In genomic region chr17:39916918-39917317, GRCh38 we compare ENCODE assay signal across 16 cellular contexts. TPM values are rescaled to one million over a fixed set of nuclear protein-coding genes. Genes with fewer than 3 reads are reported as not detected.
DNase-seq lines count a peak whose midpoint lies in the region; ATAC-seq and TF ChIP-seq lines count a peak whose summit lies in the region.
"Had no signal": no experiment of that assay in that cellular context is flagged by ENCODE, and none has a peak within 500 bp of the region (broad histone marks: within the 10 kb centered on the region; RNA-seq: fewer than 3 reads in every experiment).

No MANE protein-coding gene starts in this region.

- peak overlapping the region; percentile 6 to 9 for H3K27ac Mint-ChIP-seq in activated naive CD4-positive, alpha-beta T cell treated with anti-CD3 and anti-CD28 coated beads, Interleukin-2, amount 50 U/mL, for 72 hours
- no peak overlapping the region for H3K27ac Mint-ChIP-seq in activated naive CD4-positive, alpha-beta T cell treated with anti-CD3 and anti-CD28 coated beads for 36 hours
- peak overlapping the region; percentile 3 for H3K27ac Mint-ChIP-seq in activated CD8-positive, alpha-beta T cell treated with anti-CD3 and anti-CD28 coated beads for 36 hours
- no peak overlapping the region for H3K27ac Mint-ChIP-seq in type B pancreatic cell

- no peak for ATAC-seq in activated naive CD4-positive, alpha-beta T cell treated with anti-CD3 and anti-CD28 coated beads, Interleukin-2, amount 50 U/mL, for 72 hours
- ATAC-seq in activated CD8-positive, alpha-beta T cell treated with anti-CD3 and anti-CD28 coated beads for 36 hours, result no peak
- ATAC-seq in HG02852 (IDR thresholded peaks at IDR 0.05; ENCODE audit: unreplicated experiment), result no peak
- ATAC-seq: activated CD4-positive, CD25-positive, alpha-beta regulatory T cell treated with anti-CD3 and anti-CD28 coated beads, Interleukin-2, amount 50 U/mL, for 24 hours had no signal

- no peak for DNase-seq in activated naive CD4-positive, alpha-beta T cell treated with anti-CD3 and anti-CD28 coated beads, Interleukin-2, amount 50 U/mL, for 72 hours (ENCODE audit: low spot score in 2 of 2)
- no peak for DNase-seq in activated naive CD4-positive, alpha-beta T cell treated with anti-CD3 and anti-CD28 coated beads for 36 hours
- DNase-seq in activated CD8-positive, alpha-beta T cell treated with anti-CD3 and anti-CD28 coated beads for 36 hours, result no peak
- peak; percentile 35 for DNase-seq in iPS-NIHi11 (ENCODE audit: low spot score)
- DNase-seq in type B pancreatic cell (ENCODE audit: extremely low spot score, unreplicated experiment), result no peak
- DNase-seq in hippocampal formation (lab: John Stamatoyannopoulos, UW), result no peak
- DNase-seq in kidney tubule cell (ENCODE audit: low spot score), result no peak
- DNase-seq: amygdala, KG1, NCI-H226, SHP77 treated with DMSO at 0.1 percent for 48 hours had no signal

- CTCF ChIA-PET in activated naive CD4-positive, alpha-beta T cell treated with anti-CD3 and anti-CD28 coated beads for 36 hours (lab: Charles Lee), result interaction anchor here (0.7 kb wide), 1 partner anchor 9 kb away, joined by 3 read pairs; no protein-coding TSS in a partner anchor
- CTCF ChIA-PET in activated CD8-positive, alpha-beta T cell treated with anti-CD3 and anti-CD28 coated beads for 36 hours (lab: Charles Lee), result interaction anchor here (0.7 kb wide), 1 partner anchor 9 kb away, joined by 5 read pairs; no protein-coding TSS in a partner anchor

- H3K9me3 Mint-ChIP-seq in activated naive CD4-positive, alpha-beta T cell treated with anti-CD3 and anti-CD28 coated beads, Interleukin-2, amount 50 U/mL, for 72 hours, result no peaks in the 10 kb centered on the region
- H3K9me3 Mint-ChIP-seq in activated naive CD4-positive, alpha-beta T cell treated with anti-CD3 and anti-CD28 coated beads for 36 hours, result no peaks in the 10 kb centered on the region
- H3K9me3 Mint-ChIP-seq in activated CD8-positive, alpha-beta T cell treated with anti-CD3 and anti-CD28 coated beads for 36 hours, result no peaks in the 10 kb centered on the region
- no peaks in the 10 kb centered on the region for H3K9me3 Mint-ChIP-seq in type B pancreatic cell
- H3K9me3 Mint-ChIP-seq: CD14-positive monocyte had no signal

- peaks cover 39% of the 10 kb centered on the region for H3K4me1 Mint-ChIP-seq in activated naive CD4-positive, alpha-beta T cell treated with anti-CD3 and anti-CD28 coated beads for 36 hours (ENCODE audit: low read depth)
- peaks cover 54% of the 10 kb centered on the region for H3K4me1 Mint-ChIP-seq in activated CD8-positive, alpha-beta T cell treated with anti-CD3 and anti-CD28 coated beads for 36 hours (ENCODE audit: low read depth)
- H3K4me1 Mint-ChIP-seq in type B pancreatic cell (ENCODE audit: unreplicated experiment), result peaks cover 11% of the 10 kb centered on the region

- peaks cover 10 to 23% of the 10 kb centered on the region in 2 donors for H3K36me3 Mint-ChIP-seq in activated naive CD4-positive, alpha-beta T cell treated with anti-CD3 and anti-CD28 coated beads, Interleukin-2, amount 50 U/mL, for 72 hours
- H3K36me3 Mint-ChIP-seq in activated naive CD4-positive, alpha-beta T cell treated with anti-CD3 and anti-CD28 coated beads for 36 hours (ENCODE audit: low read depth), result peaks cover 27% of the 10 kb centered on the region
- H3K36me3 Mint-ChIP-seq in activated CD8-positive, alpha-beta T cell treated with anti-CD3 and anti-CD28 coated beads for 36 hours (ENCODE audit: low read depth), result peaks cover 64% of the 10 kb centered on the region
- H3K36me3 Mint-ChIP-seq in type B pancreatic cell, result peaks cover 31% of the 10 kb centered on the region

- no peak overlapping the region for H3K4me3 Mint-ChIP-seq in activated naive CD4-positive, alpha-beta T cell treated with anti-CD3 and anti-CD28 coated beads for 36 hours
- no peak overlapping the region for H3K4me3 Mint-ChIP-seq in activated CD8-positive, alpha-beta T cell treated with anti-CD3 and anti-CD28 coated beads for 36 hours
- H3K4me3 Mint-ChIP-seq in type B pancreatic cell, result no peak overlapping the region
- H3K4me3 Mint-ChIP-seq: CD14-positive monocyte had no signal

- intact Hi-C loops in activated naive CD4-positive, alpha-beta T cell treated with anti-CD3 and anti-CD28 coated beads for 36 hours (cut with micrococcal nuclease), result no loop called here
- intact Hi-C loops in activated CD8-positive, alpha-beta T cell treated with anti-CD3 and anti-CD28 coated beads for 36 hours (cut with micrococcal nuclease), result no loop called here

- TF ChIP-seq CTCF in activated CD8-positive, alpha-beta T cell treated with anti-CD3 and anti-CD28 coated beads for 36 hours (IDR thresholded peaks at IDR 0.05), result no peak
- TF ChIP-seq CTCF in type B pancreatic cell (conservative IDR thresholded peaks at IDR 0.05), result peak; percentile 40

- no peaks in the 10 kb centered on the region for H3K27me3 Mint-ChIP-seq in activated naive CD4-positive, alpha-beta T cell treated with anti-CD3 and anti-CD28 coated beads for 36 hours (ENCODE audit: low read depth)
- no peaks in the 10 kb centered on the region for H3K27me3 Mint-ChIP-seq in activated CD8-positive, alpha-beta T cell treated with anti-CD3 and anti-CD28 coated beads for 36 hours
- H3K27me3 Mint-ChIP-seq in type B pancreatic cell, result no peaks in the 10 kb centered on the region

- POLR2A ChIA-PET in activated CD8-positive, alpha-beta T cell treated with anti-CD3 and anti-CD28 coated beads for 36 hours (lab: Charles Lee), result interaction anchor here (2.2 kb wide), 1 partner anchor 10 kb away, joined by 7 read pairs; the partner anchor contains the start of genes LRRC3C and ORMDL3

RNA-seq across cellular contexts. Expression of gene GSDMB, which starts 1.5 kb away (rescaled TPM):
- 10 to 100 TPM; 33.2 to 49.8 TPM for total RNA-seq in activated naive CD4-positive, alpha-beta T cell treated with anti-CD3 and anti-CD28 coated beads, Interleukin-2, amount 50 U/mL, for 72 hours
- 10 to 100 TPM; 22.2 to 25.5 TPM for total RNA-seq in activated naive CD4-positive, alpha-beta T cell treated with anti-CD3 and anti-CD28 coated beads for 36 hours
- 10 to 100 TPM; 26.9 to 32.5 TPM for total RNA-seq in activated CD8-positive, alpha-beta T cell treated with anti-CD3 and anti-CD28 coated beads for 36 hours
- total RNA-seq in type B pancreatic cell (ENCODE audit: low replicate concordance), result 15.8 and 16.4 TPM in 2 replicates

RNA-seq across cellular contexts. Expression of gene ORMDL3, which starts 10.5 kb away (rescaled TPM):
- 10 to 100 TPM; 52.6 to 76.6 TPM for total RNA-seq in activated naive CD4-positive, alpha-beta T cell treated with anti-CD3 and anti-CD28 coated beads, Interleukin-2, amount 50 U/mL, for 72 hours
- total RNA-seq in activated naive CD4-positive, alpha-beta T cell treated with anti-CD3 and anti-CD28 coated beads for 36 hours, result 10 to 100 TPM; 51.8 to 52.1 TPM
- total RNA-seq in activated CD8-positive, alpha-beta T cell treated with anti-CD3 and anti-CD28 coated beads for 36 hours, result 10 to 100 TPM; 78.8 to 80.5 TPM
- 59.8 and 82.7 TPM in 2 replicates for total RNA-seq in type B pancreatic cell (ENCODE audit: low replicate concordance)

RNA-seq across cellular contexts. Expression of gene LRRC3C, which starts 10.6 kb away (rescaled TPM):
- not detected for total RNA-seq in activated naive CD4-positive, alpha-beta T cell treated with anti-CD3 and anti-CD28 coated beads, Interleukin-2, amount 50 U/mL, for 72 hours
- not detected for total RNA-seq in activated naive CD4-positive, alpha-beta T cell treated with anti-CD3 and anti-CD28 coated beads for 36 hours
- total RNA-seq in activated CD8-positive, alpha-beta T cell treated with anti-CD3 and anti-CD28 coated beads for 36 hours, result not detected
- total RNA-seq in type B pancreatic cell (ENCODE audit: low replicate concordance), result not detected in 2 replicates
- total RNA-seq: esophagus muscularis mucosa, lung had no signal

RNA-seq across cellular contexts. Expression of gene GSDMA, which starts 45.9 kb away (rescaled TPM):
- total RNA-seq in activated naive CD4-positive, alpha-beta T cell treated with anti-CD3 and anti-CD28 coated beads, Interleukin-2, amount 50 U/mL, for 72 hours, result 1 to 10 TPM in 1 of 2 donors, under 1 TPM in 1; 0.50 to 1.1 TPM
- under 1 TPM in 1 of 2 experiments, not detected in 1; 0.17 TPM for total RNA-seq in activated naive CD4-positive, alpha-beta T cell treated with anti-CD3 and anti-CD28 coated beads for 36 hours
- total RNA-seq in activated CD8-positive, alpha-beta T cell treated with anti-CD3 and anti-CD28 coated beads for 36 hours, result 1 to 10 TPM; 1.3 to 1.6 TPM
- not detected in 2 replicates for total RNA-seq in type B pancreatic cell (ENCODE audit: low replicate concordance)

RNA-seq across cellular contexts. Expression of gene ZPBP2, which starts 48.9 kb away (rescaled TPM):
- not detected for total RNA-seq in activated naive CD4-positive, alpha-beta T cell treated with anti-CD3 and anti-CD28 coated beads, Interleukin-2, amount 50 U/mL, for 72 hours
- not detected for total RNA-seq in activated naive CD4-positive, alpha-beta T cell treated with anti-CD3 and anti-CD28 coated beads for 36 hours
- total RNA-seq in activated CD8-positive, alpha-beta T cell treated with anti-CD3 and anti-CD28 coated beads for 36 hours, result not detected
- not detected in 2 replicates for total RNA-seq in type B pancreatic cell (ENCODE audit: low replicate concordance)
- total RNA-seq: esophagus muscularis mucosa, lung had no signal

Comparison
In these comparisons a context has a peak if more than half of its experiments do, and no peak if none do; other contexts are left out.
1. H3K27ac Mint-ChIP-seq: peak in activated naive CD4-positive, alpha-beta T cell treated with anti-CD3 and anti-CD28 coated beads, Interleukin-2, amount 50 U/mL, for 72 hours (2 of 2) and activated CD8-positive, alpha-beta T cell treated with anti-CD3 and anti-CD28 coated beads for 36 hours (single experiment); none in activated naive CD4-positive, alpha-beta T cell treated with anti-CD3 and anti-CD28 coated beads for 36 hours (single experiment) and type B pancreatic cell (single experiment).